Comparison of ENCODE assay signal across 7 cellular contexts in the genomic region with DNA sequence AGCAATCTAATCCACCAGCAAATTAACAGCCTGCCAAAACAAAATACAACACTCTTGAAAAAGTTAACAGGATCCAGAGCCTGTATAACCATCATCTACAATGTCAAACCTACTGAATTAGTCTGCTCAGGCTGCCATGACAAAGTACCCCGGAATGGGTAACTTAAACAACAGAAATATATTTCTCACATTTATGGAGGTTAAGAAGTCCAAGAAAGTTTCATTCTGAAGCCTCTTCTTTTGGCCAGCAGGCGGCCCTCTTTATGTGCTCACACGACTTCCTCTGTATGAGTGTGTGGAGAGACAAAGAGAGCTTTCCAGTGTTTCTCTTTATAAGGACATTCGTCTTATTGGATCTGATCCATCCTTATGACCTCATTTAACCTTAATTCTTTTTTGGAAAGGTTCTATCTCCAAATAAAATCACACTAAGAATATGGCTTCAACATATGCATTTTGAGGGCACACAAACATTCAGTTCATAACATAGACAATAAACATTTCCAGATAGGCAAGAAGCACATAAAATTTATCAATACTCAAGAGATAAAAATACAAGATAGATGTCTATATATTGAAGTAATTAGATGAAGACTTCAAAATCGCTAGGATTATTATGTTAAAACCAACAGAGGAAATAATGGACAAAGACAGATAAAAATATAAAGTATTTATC. TPM values are rescaled to one million over a fixed set of nuclear protein-coding genes. Genes with fewer than 3 reads are reported as not detected.
DNase-seq lines count a peak whose midpoint lies in the region; ATAC-seq, FAIRE-seq and TF ChIP-seq lines count a peak whose summit lies in the region.

No MANE protein-coding gene starts in this region.

- H3K27me3 Mint-ChIP-seq in stimulated activated memory B cell treated with anti-CD40 and anti-IgM and Interleukin-4, amounts not matched to agents 10 μg/mL and 1 μg/mL and 100 μg/mL, for 72 hours, result peaks cover 48% of the 10 kb centered on the region

- H3K4me3 Mint-ChIP-seq in stimulated activated memory B cell treated with anti-CD40 and anti-IgM and Interleukin-4, amounts not matched to agents 10 μg/mL and 1 μg/mL and 100 μg/mL, for 72 hours, result no peak overlapping the region

- H3K4me3 ChIP-seq in bronchial epithelial cell (ENCODE audit: low read depth, low read length) (no peak overlapping the region), left lung (no peak overlapping the region)

- ATAC-seq in GM21526 (IDR thresholded peaks at IDR 0.05; ENCODE audit: low FRiP score, unreplicated experiment) (peak; percentile 64), left lung (peak; percentile 82)
- ATAC-seq in stimulated activated memory B cell treated with anti-CD40 and anti-IgM and Interleukin-4, amounts not matched to agents 10 μg/mL and 1 μg/mL and 100 μg/mL, for 72 hours, result no peak

- H3K27ac Mint-ChIP-seq in stimulated activated memory B cell treated with anti-CD40 and anti-IgM and Interleukin-4, amounts not matched to agents 10 μg/mL and 1 μg/mL and 100 μg/mL, for 72 hours, result no peak overlapping the region

- no peaks in the 10 kb centered on the region for H3K9me3 ChIP-seq in left lung

- H3K27me3 ChIP-seq in bronchial epithelial cell (ENCODE audit: control insufficient read depth, insufficient read depth, low read length) (no peaks in the 10 kb centered on the region), left lung (peaks cover 0 to 13% of the 10 kb centered on the region in 2 donors)

- no peaks in the 10 kb centered on the region for H3K4me1 ChIP-seq in left lung

- H3K36me3 Mint-ChIP-seq in stimulated activated memory B cell treated with anti-CD40 and anti-IgM and Interleukin-4, amounts not matched to agents 10 μg/mL and 1 μg/mL and 100 μg/mL, for 72 hours, result no peaks in the 10 kb centered on the region

- intact Hi-C loops in left lung (cut with DNase I), result no loop called here

- no peak overlapping the region for H3K27ac ChIP-seq in left lung

- DNase-seq in DMS153 treated with DMSO at 0.1 percent for 48 hours (lab: John Stamatoyannopoulos, UW; ENCODE audit: unreplicated experiment), result peak; percentile 15
- peak; percentile 10 to 64 for DNase-seq in NCI-H446 (lab: John Stamatoyannopoulos, UW)
- DNase-seq in bronchial epithelial cell (ENCODE audit: low read depth), result peak; percentile 56
- peak in 1 of 2 donors; percentile 32 for DNase-seq in left lung
- peak; percentile 35 for DNase-seq in urothelium cell line (ENCODE audit: low spot score)

- FAIRE-seq in bronchial epithelial cell (lab: Jason Lieb, UNC) (no peak), urothelium cell line (lab: Jason Lieb, UNC) (no peak)

- no peaks in the 10 kb centered on the region for H3K9me3 Mint-ChIP-seq in stimulated activated memory B cell treated with anti-CD40 and anti-IgM and Interleukin-4, amounts not matched to agents 10 μg/mL and 1 μg/mL and 100 μg/mL, for 72 hours

- H3K36me3 ChIP-seq in bronchial epithelial cell (ENCODE audit: control insufficient read depth, insufficient read depth, low read length) (no peaks in the 10 kb centered on the region), left lung (no peaks in the 10 kb centered on the region)

- TF ChIP-seq CTCF in bronchial epithelial cell (IDR thresholded peaks at IDR 0.05; ENCODE audit: insufficient read depth, low read length, severe bottlenecking) (peak; percentile 74), left lung (IDR thresholded peaks at IDR 0.05) (peak; percentile 37 to 47)

- H3K4me1 Mint-ChIP-seq in stimulated activated memory B cell treated with anti-CD40 and anti-IgM and Interleukin-4, amounts not matched to agents 10 μg/mL and 1 μg/mL and 100 μg/mL, for 72 hours, result no peaks in the 10 kb centered on the region

RNA-seq across cellular contexts. Expression of gene RERG, which starts 5.9 kb away (rescaled TPM):
- total RNA-seq in bronchial epithelial cell (0.13 and 0.53 TPM in 2 replicates), left lung (10 to 100 TPM; 11.5 to 12.4 TPM)
